In genomic region chr9:125538092-125538473, GRCh38 we compare ENCODE assay signal across 7 cellular contexts.
A peak's percentile ranks its signal among the peaks of the same experiment; 100 is the strongest.
DNase-seq lines count a peak whose midpoint lies in the region; ATAC-seq and TF ChIP-seq lines count a peak whose summit lies in the region.

No MANE protein-coding gene starts in this region.

- no peak for TF ChIP-seq CTCF in foreskin fibroblast (IDR thresholded peaks at IDR 0.05; ENCODE audit: low read depth, low read length)
- no peak for TF ChIP-seq CTCF in thyroid gland (IDR thresholded peaks at IDR 0.05)

- no peaks in the 10 kb centered on the region for H3K27me3 Mint-ChIP-seq in CD4-positive, alpha-beta memory T cell

- H3K4me3 Mint-ChIP-seq in CD4-positive, alpha-beta memory T cell: no peak overlapping the region

- H3K9me3 ChIP-seq in thyroid gland: no peaks in the 10 kb centered on the region
- no peaks in the 10 kb centered on the region for H3K9me3 ChIP-seq in CD4-positive, alpha-beta memory T cell (ENCODE audit: control insufficient read depth in 1 of 2, low read length in 2 of 2)

- H3K4me1 ChIP-seq in thyroid gland: peaks cover 72 to 88% of the 10 kb centered on the region in 2 donors
- no peaks in the 10 kb centered on the region for H3K4me1 ChIP-seq in CD4-positive, alpha-beta memory T cell (ENCODE audit: insufficient read depth, low read length)

- intact Hi-C loops in thyroid gland (cut with DNase I): no loop called here
- intact Hi-C loops in CD4-positive, alpha-beta memory T cell (cut with micrococcal nuclease): no loop called here

- DNase-seq in HuH-7 (ENCODE audit: low spot score) (peak; percentile 29), RKO (ENCODE audit: low spot score) (peak; percentile 54), foreskin fibroblast (peak; percentile 85 to 92), thyroid gland (peak; percentile 73 to 77), cortex of kidney (lab: John Stamatoyannopoulos, UW) (no peak)
- no peak for DNase-seq in CD4-positive, alpha-beta memory T cell

- H3K27me3 ChIP-seq in thyroid gland: no peaks in the 10 kb centered on the region
- no peaks in the 10 kb centered on the region for H3K27me3 ChIP-seq in CD4-positive, alpha-beta memory T cell (ENCODE audit: insufficient read depth, low read length)

- peaks cover 0 to 7% (median 2%) of the 10 kb centered on the region in 4 donors for H3K4me1 Mint-ChIP-seq in CD4-positive, alpha-beta memory T cell

- WGBS in thyroid gland, 2 donors: 16% methylated on average over 2 of the region's 2 CpGs

- H3K27ac Mint-ChIP-seq in CD4-positive, alpha-beta memory T cell: no peak overlapping the region

- peak in 1 of 2 donors; percentile 23 for TF ChIP-seq POLR2A in thyroid gland (IDR thresholded peaks at IDR 0.05)

- peak overlapping the region; percentile 81 to 96 (median 88) for H3K27ac ChIP-seq in thyroid gland
- H3K27ac ChIP-seq in CD4-positive, alpha-beta memory T cell (ENCODE audit: low read depth, low read length): no peak overlapping the region

- H3K4me3 ChIP-seq in foreskin fibroblast (ENCODE audit: low read depth in 1 of 2, low read length in 2 of 2): no peak overlapping the region
- H3K4me3 ChIP-seq in thyroid gland (replicated peaks in 1 of 3): no peak overlapping the region
- no peak overlapping the region for H3K4me3 ChIP-seq in CD4-positive, alpha-beta memory T cell (ENCODE audit: low read length in 2 of 2)

- no peaks in the 10 kb centered on the region for H3K36me3 ChIP-seq in thyroid gland
- H3K36me3 ChIP-seq in CD4-positive, alpha-beta memory T cell (ENCODE audit: insufficient read depth, low read length): peaks cover 4% of the 10 kb centered on the region

- no peaks in the 10 kb centered on the region for H3K9me3 Mint-ChIP-seq in CD4-positive, alpha-beta memory T cell

- H3K36me3 Mint-ChIP-seq in CD4-positive, alpha-beta memory T cell: peaks cover 35 to 36% of the 10 kb centered on the region in 2 donors

- POLR2A ChIA-PET in CD4-positive, alpha-beta memory T cell (lab: Charles Lee; ENCODE audit: partially characterized antibody): no interaction called here

- ATAC-seq in HG02763 (IDR thresholded peaks at IDR 0.05; ENCODE audit: unreplicated experiment): no peak

- CTCF ChIA-PET in CD4-positive, alpha-beta memory T cell (lab: Charles Lee; ENCODE audit: partially characterized antibody): interaction anchor here (0.6 to 1.0 kb wide), 2 partner anchors 21 to 110 kb away, joined by 3 read pairs; no protein-coding TSS in a partner anchor

Comparison
In these comparisons a context has a peak if more than half of its experiments do, and no peak if none do; other contexts are left out.
1. DNase-seq: peak in HuH-7 (single experiment), RKO (single experiment), foreskin fibroblast (2 of 2) and thyroid gland (2 of 2); none in CD4-positive, alpha-beta memory T cell (0 of 5) and cortex of kidney (single experiment).